In genomic region chr17:30427611-30428010, GRCh38 we compare ENCODE assay signal across 32 cellular contexts.
"Had no signal": no experiment of that assay in that cellular context is flagged by ENCODE, and none has a peak within 500 bp of the region (broad histone marks: within the 10 kb centered on the region; RNA-seq: fewer than 3 reads in every experiment).

No MANE protein-coding gene starts in this region.

- DNase-seq: activated CD4-positive, alpha-beta T cell treated with anti-CD3 and anti-CD28 coated beads, Interleukin-2, amount 10 ng/mL, durations not matched to agents 24 days and 14 days; activated CD4-positive, alpha-beta T cell treated with anti-CD3 and anti-CD28 coated beads, Interleukin-2, amount 50 U/mL, for 4 hours; activated CD8-positive, alpha-beta T cell treated with anti-CD3 and anti-CD28 coated beads for 36 hours; activated effector memory CD4-positive, alpha-beta T cell treated with anti-CD3 and anti-CD28 coated beads, Interleukin-2, amount 50 U/mL, for 16 hours; activated naive CD4-positive, alpha-beta T cell treated with anti-CD3 and anti-CD28 coated beads for 36 hours; activated T-cell treated with anti-CD3 and anti-CD28 coated beads, Interleukin-2, amount 50 U/mL, for 48 hours; amygdala; body of pancreas; cerebellar nuclear complex; Karpas-422; KBM-7; MG63; NCI-H1092; NCI-H1436 treated with DMSO at 0.1 percent for 48 hours; NCI-H187; NCI-H2029 treated with DMSO at 0.1 percent for 48 hours; NCI-H2107; NCI-H2171; NCI-H510A; NCI-H526; NCI-H748 treated with DMSO at 0.1 percent for 48 hours; NK-92 treated with Interleukin-12 subunit alpha and Interleukin-12 subunit beta, amount 100 ng/mL, for 24 hours; PC-3; Peyer's patch; RPMI8226; SHP77 treated with DMSO at 0.1 percent for 48 hours; SK-N-SH; T1000; WERI-Rb-1 had no signal

- H3K27ac Mint-ChIP-seq: activated CD4-positive, alpha-beta T cell treated with anti-CD3 and anti-CD28 coated beads, Interleukin-2, amount 10 ng/mL, durations not matched to agents 24 days and 14 days; activated CD8-positive, alpha-beta T cell treated with anti-CD3 and anti-CD28 coated beads for 36 hours; activated naive CD4-positive, alpha-beta T cell treated with anti-CD3 and anti-CD28 coated beads for 36 hours; activated naive CD8-positive, alpha-beta T cell; activated T-helper 17 cell treated with anti-CD3 and anti-CD28 coated beads, Interleukin-2, amount 50 U/mL, for 72 hours; IgD-negative memory B cell had no signal

- ATAC-seq: activated CD8-positive, alpha-beta T cell treated with anti-CD3 and anti-CD28 coated beads for 36 hours; activated T-helper 17 cell treated with anti-CD3 and anti-CD28 coated beads, Interleukin-2, amount 50 U/mL, for 72 hours; body of pancreas; PC-3 had no signal

- H3K27me3 Mint-ChIP-seq: activated CD4-positive, alpha-beta T cell treated with anti-CD3 and anti-CD28 coated beads, Interleukin-2, amount 10 ng/mL, durations not matched to agents 24 days and 14 days; activated CD8-positive, alpha-beta T cell treated with anti-CD3 and anti-CD28 coated beads for 36 hours; activated naive CD8-positive, alpha-beta T cell; activated T-helper 17 cell treated with anti-CD3 and anti-CD28 coated beads, Interleukin-2, amount 50 U/mL, for 72 hours; IgD-negative memory B cell had no signal

- H3K4me3 Mint-ChIP-seq: activated CD4-positive, alpha-beta T cell treated with anti-CD3 and anti-CD28 coated beads, Interleukin-2, amount 10 ng/mL, durations not matched to agents 24 days and 14 days; activated CD8-positive, alpha-beta T cell treated with anti-CD3 and anti-CD28 coated beads for 36 hours; activated naive CD4-positive, alpha-beta T cell treated with anti-CD3 and anti-CD28 coated beads for 36 hours; activated naive CD8-positive, alpha-beta T cell; activated T-helper 17 cell treated with anti-CD3 and anti-CD28 coated beads, Interleukin-2, amount 50 U/mL, for 72 hours; IgD-negative memory B cell had no signal

- H3K4me1 Mint-ChIP-seq: activated T-helper 17 cell treated with anti-CD3 and anti-CD28 coated beads, Interleukin-2, amount 50 U/mL, for 72 hours; IgD-negative memory B cell had no signal

- H3K9me3 Mint-ChIP-seq: activated CD4-positive, alpha-beta T cell treated with anti-CD3 and anti-CD28 coated beads, Interleukin-2, amount 10 ng/mL, durations not matched to agents 24 days and 14 days; activated CD8-positive, alpha-beta T cell treated with anti-CD3 and anti-CD28 coated beads for 36 hours; activated naive CD4-positive, alpha-beta T cell treated with anti-CD3 and anti-CD28 coated beads for 36 hours; activated T-helper 17 cell treated with anti-CD3 and anti-CD28 coated beads, Interleukin-2, amount 50 U/mL, for 72 hours; IgD-negative memory B cell had no signal
